7 cellular contexts compared by ENCODE assay signal in genomic region chr1:20184997-20185833, GRCh38. TPM values are rescaled to one million over a fixed set of nuclear protein-coding genes. Genes with fewer than 3 reads are reported as not detected.
DNase-seq lines count a peak whose midpoint lies in the region; ATAC-seq, FAIRE-seq and TF ChIP-seq lines count a peak whose summit lies in the region.

No MANE protein-coding gene starts in this region.

- H3K9me3 ChIP-seq in muscle layer of colon (ENCODE audit: low read length) (no peaks in the 10 kb centered on the region), pancreas (no peaks in the 10 kb centered on the region)

- peak overlapping the region; percentile 70 for H3K9ac ChIP-seq in muscle layer of colon (ENCODE audit: low read length)

- 60 to 63% methylated on average over 17 of the region's 17 CpGs for WGBS in pancreas, 2 donors

- H3K4me3 ChIP-seq in muscle layer of colon (ENCODE audit: low read depth in 1 of 2, low read length in 2 of 2) (peak overlapping the region; percentile 15 to 56), pancreas (peak overlapping the region in 2 of 4 donors; percentile 29 to 43)

- H3K27ac ChIP-seq in muscle layer of colon (ENCODE audit: low read depth, low read length) (peak overlapping the region; percentile 90), temporal lobe (ENCODE audit: low read depth, low read length) (peak overlapping the region; percentile 63), pancreas (no peak overlapping the region)

- FAIRE-seq in pancreas (lab: Jason Lieb, UNC): no peak

- ATAC-seq in pancreas: no peak

- intact Hi-C loops in pancreas (cut with DNase I): no loop called here

- DNase-seq in RPMI7951 (ENCODE audit: low read depth): peak; percentile 52
- peak; percentile 49 for DNase-seq in activated effector memory CD4-positive, alpha-beta T cell treated with Interleukin-2 at 50 U/mL for 16 hours
- DNase-seq in NCI-H2081 (lab: John Stamatoyannopoulos, UW): no peak
- DNase-seq in pancreas: no peak
- no peak for DNase-seq in anterior cingulate cortex (lab: John Stamatoyannopoulos, UW)

- no peaks in the 10 kb centered on the region for H3K27me3 ChIP-seq in muscle layer of colon (ENCODE audit: control insufficient read depth in 1 of 2, insufficient read depth in 2 of 2, low read length in 2 of 2)
- no peaks in the 10 kb centered on the region for H3K27me3 ChIP-seq in pancreas

- no peaks in the 10 kb centered on the region for H3K36me3 ChIP-seq in muscle layer of colon (ENCODE audit: insufficient read depth, low read length)
- no peaks in the 10 kb centered on the region for H3K36me3 ChIP-seq in pancreas

- no peak for TF ChIP-seq CTCF in pancreas (IDR thresholded peaks at IDR 0.05)

- H3K4me1 ChIP-seq in muscle layer of colon (ENCODE audit: insufficient read depth, low read length): peaks cover 69% of the 10 kb centered on the region
- peaks cover 0 to 3% (median 0%) of the 10 kb centered on the region in 3 donors for H3K4me1 ChIP-seq in pancreas

RNA-seq across cellular contexts. Expression of gene UBXN10, which starts 0.7 kb away (rescaled TPM):
- 0.10 and 0.12 TPM in 2 replicates for total RNA-seq in RPMI7951 (2014; rRNA removed; shearing (Covaris generic))
- total RNA-seq in temporal lobe (3.7 TPM), pancreas (1 to 10 TPM in 2 of 6 donors, under 1 TPM in 4; 0.54 to 1.6 (median 0.75) TPM)
- 1 to 10 TPM in 1 of 2 donors, under 1 TPM in 1; 0.61 to 2.4 TPM for polyA plus RNA-seq in pancreas

RNA-seq across cellular contexts. Expression of gene PLA2G2C, which starts 1.1 kb away (rescaled TPM):
- total RNA-seq in RPMI7951 (2014; rRNA removed; shearing (Covaris generic)): not detected in 2 replicates
- not detected for total RNA-seq in temporal lobe
- total RNA-seq in pancreas: not detected
- polyA plus RNA-seq in pancreas: not detected

RNA-seq across cellular contexts. Expression of gene PLA2G2F, which starts 46.1 kb away (rescaled TPM):
- not detected in 2 replicates for total RNA-seq in RPMI7951 (2014; rRNA removed; shearing (Covaris generic))
- total RNA-seq in temporal lobe (not detected), pancreas (not detected)
- not detected for polyA plus RNA-seq in pancreas

Comparison
In these comparisons a context has a peak if more than half of its experiments do, and no peak if none do; other contexts are left out.
1. DNase-seq: peak in RPMI7951 (single experiment) and activated effector memory CD4-positive, alpha-beta T cell treated with Interleukin-2 at 50 U/mL for 16 hours (single experiment); none in NCI-H2081 (0 of 2), pancreas (0 of 6) and anterior cingulate cortex (0 of 58).
2. H3K27ac ChIP-seq: peak in muscle layer of colon (single experiment) and temporal lobe (single experiment); none in pancreas (0 of 4).